Comparison of ENCODE assay signal across 17 cellular contexts in genomic region chr20:2264118-2264517, GRCh38. TPM values are rescaled to one million over a fixed set of nuclear protein-coding genes. Genes with fewer than 3 reads are reported as not detected.
"Had no signal": no experiment of that assay in that cellular context is flagged by ENCODE, and none has a peak within 500 bp of the region (broad histone marks: within the 10 kb centered on the region; RNA-seq: fewer than 3 reads in every experiment).

No MANE protein-coding gene starts in this region.

- H3K4me3 ChIP-seq: ascending aorta, colonic mucosa, left ventricle myocardium inferior, ovary, skin epidermis, thyroid gland had no signal

- H3K27me3 ChIP-seq: ascending aorta, colonic mucosa, ovary, thyroid gland had no signal

- FAIRE-seq: islet of Langerhans, urothelium cell line had no signal

- H3K36me3 Mint-ChIP-seq: memory B cell had no signal

- H3K36me3 ChIP-seq: ascending aorta, colonic mucosa, left ventricle myocardium inferior, ovary, thyroid gland had no signal

- ATAC-seq: activated naive CD8-positive, alpha-beta T cell treated with anti-CD3 and anti-CD28 coated beads, Interleukin-2, amount 50 U/mL, for 24 hours had no signal

- H3K4me1 ChIP-seq: ascending aorta, colonic mucosa, left ventricle myocardium inferior, thyroid gland had no signal

- H3K27ac ChIP-seq: ascending aorta, colonic mucosa, left ventricle myocardium inferior, ovary, thyroid gland had no signal

- DNase-seq: activated B cell treated with CpG ODN at 0.5 μM for 24 hours; activated CD4-positive, alpha-beta T cell treated with anti-CD3 and anti-CD28 coated beads, Interleukin-2, amount 10 ng/mL, durations not matched to agents 24 days and 14 days; activated naive CD4-positive, alpha-beta T cell treated with Interleukin-2 at 50 U/mL for 16 hours; activated naive CD8-positive, alpha-beta T cell treated with anti-CD3 and anti-CD28 coated beads, Interleukin-2, amount 50 U/mL, for 24 hours; hypothalamus; left ventricle myocardium inferior; ovary; T-helper 1 cell had no signal

- H3K4me1 Mint-ChIP-seq: activated B cell treated with CpG ODN at 0.5 μM for 24 hours; activated CD4-positive, alpha-beta T cell treated with anti-CD3 and anti-CD28 coated beads, Interleukin-2, amount 10 ng/mL, durations not matched to agents 24 days and 14 days; activated naive CD8-positive, alpha-beta T cell treated with anti-CD3 and anti-CD28 coated beads, Interleukin-2, amount 50 U/mL, for 24 hours; memory B cell had no signal

- H3K4me3 Mint-ChIP-seq: activated B cell treated with CpG ODN at 0.5 μM for 24 hours; activated CD4-positive, alpha-beta T cell treated with anti-CD3 and anti-CD28 coated beads, Interleukin-2, amount 10 ng/mL, durations not matched to agents 24 days and 14 days; activated naive CD8-positive, alpha-beta T cell treated with anti-CD3 and anti-CD28 coated beads, Interleukin-2, amount 50 U/mL, for 24 hours; activated T-helper 1 cell treated with anti-CD3 and anti-CD28 coated beads, Interleukin-12 subunit alpha, Interleukin-12 subunit beta, Interleukin-2, Interleukin-4 antibody, amounts not matched to agents 30 ng/mL and 10 ng/mL and 1 ng/mL, durations not matched to agents 14 hours and 24 hours and 36 hours; memory B cell had no signal

- H3K9me3 ChIP-seq: ascending aorta, colonic mucosa, left ventricle myocardium inferior, ovary, thyroid gland had no signal

- H3K9me3 Mint-ChIP-seq: activated B cell treated with CpG ODN at 0.5 μM for 24 hours; activated CD4-positive, alpha-beta T cell treated with anti-CD3 and anti-CD28 coated beads, Interleukin-2, amount 10 ng/mL, durations not matched to agents 24 days and 14 days; activated naive CD8-positive, alpha-beta T cell treated with anti-CD3 and anti-CD28 coated beads, Interleukin-2, amount 50 U/mL, for 24 hours; activated T-helper 1 cell treated with anti-CD3 and anti-CD28 coated beads, Interleukin-12 subunit alpha, Interleukin-12 subunit beta, Interleukin-2, Interleukin-4 antibody, amounts not matched to agents 30 ng/mL and 10 ng/mL and 1 ng/mL, durations not matched to agents 14 hours and 24 hours and 36 hours; memory B cell had no signal

- H3K27ac Mint-ChIP-seq: activated B cell treated with CpG ODN at 0.5 μM for 24 hours; activated CD4-positive, alpha-beta T cell treated with anti-CD3 and anti-CD28 coated beads, Interleukin-2, amount 10 ng/mL, durations not matched to agents 24 days and 14 days; activated naive CD8-positive, alpha-beta T cell treated with anti-CD3 and anti-CD28 coated beads, Interleukin-2, amount 50 U/mL, for 24 hours; activated T-helper 1 cell treated with anti-CD3 and anti-CD28 coated beads, Interleukin-12 subunit alpha, Interleukin-12 subunit beta, Interleukin-2, Interleukin-4 antibody, amounts not matched to agents 30 ng/mL and 10 ng/mL and 1 ng/mL, durations not matched to agents 14 hours and 24 hours and 36 hours; memory B cell had no signal

RNA-seq across cellular contexts. Expression of gene TGM3, which starts 31.7 kb away (rescaled TPM):
- total RNA-seq: activated B cell treated with CpG ODN at 0.5 μM for 24 hours; activated CD4-positive, alpha-beta T cell treated with anti-CD3 and anti-CD28 coated beads, Interleukin-2, amount 10 ng/mL, durations not matched to agents 24 days and 14 days; activated T-helper 1 cell treated with anti-CD3 and anti-CD28 coated beads, Interleukin-12 subunit alpha, Interleukin-12 subunit beta, Interleukin-2, Interleukin-4 antibody, amounts not matched to agents 30 ng/mL and 10 ng/mL and 1 ng/mL, durations not matched to agents 14 hours and 24 hours and 36 hours; ascending aorta; glomerular endothelial cell; left ventricle myocardium inferior; thyroid gland had no signal
